10 cellular contexts compared by ENCODE assay signal in genomic region chr21:33914188-33914587, GRCh38. TPM values are rescaled to one million over a fixed set of nuclear protein-coding genes. Genes with fewer than 3 reads are reported as not detected.
DNase-seq lines count a peak whose midpoint lies in the region; ATAC-seq, FAIRE-seq and TF ChIP-seq lines count a peak whose summit lies in the region.
"Had no signal": no experiment of that assay in that cellular context is flagged by ENCODE, and none has a peak within 500 bp of the region (broad histone marks: within the 10 kb centered on the region; RNA-seq: fewer than 3 reads in every experiment).

No MANE protein-coding gene starts in this region.

- no peaks in the 10 kb centered on the region for H3K27me3 Mint-ChIP-seq in activated CD4-positive, alpha-beta T cell treated with anti-CD3 and anti-CD28 coated beads for 36 hours

- no peaks in the 10 kb centered on the region for H3K27me3 ChIP-seq in OCI-LY3 (ENCODE audit: low read depth, low read length)
- H3K27me3 ChIP-seq: esophagus muscularis mucosa had no signal

- peak overlapping the region; percentile 89 for H3K4me3 Mint-ChIP-seq in activated CD4-positive, alpha-beta T cell treated with anti-CD3 and anti-CD28 coated beads for 36 hours

- H4K20me1 ChIP-seq in OCI-LY3 (ENCODE audit: insufficient read depth, low read length), result no peaks in the 10 kb centered on the region

- ATAC-seq in activated CD4-positive, alpha-beta T cell treated with anti-CD3 and anti-CD28 coated beads for 36 hours, result no peak

- intact Hi-C loops in activated CD4-positive, alpha-beta T cell treated with anti-CD3 and anti-CD28 coated beads for 36 hours (cut with DNase I, micrococcal nuclease), result loop anchor here in 1 of 2 experiments (10.0 kb wide), 1 partner anchor 701 kb away; the partner anchor contains the start of gene RCAN1

- H3K4me3 ChIP-seq in OCI-LY3 (ENCODE audit: low read length), result peak overlapping the region; percentile 91
- peak overlapping the region; percentile 92 for H3K4me3 ChIP-seq in epithelial cell of esophagus (ENCODE audit: low read length)

- H3K9ac ChIP-seq in OCI-LY3 (ENCODE audit: low read length), result peak overlapping the region; percentile 84

- no peak overlapping the region for H2AFZ ChIP-seq in OCI-LY3 (ENCODE audit: low read depth, low read length)

- peaks cover 24% of the 10 kb centered on the region for H3K36me3 ChIP-seq in OCI-LY3 (replicated peaks; ENCODE audit: low read depth, low read length)

- POLR2A ChIA-PET in activated CD4-positive, alpha-beta T cell treated with anti-CD3 and anti-CD28 coated beads for 36 hours (lab: Charles Lee), result interaction anchor here (1.0 kb wide), 1 partner anchor 215 kb away, joined by 3 read pairs; no protein-coding TSS in a partner anchor

- FAIRE-seq in D721Med (lab: Jason Lieb, UNC), result no peak

- H3K4me1 ChIP-seq in OCI-LY3 (ENCODE audit: low read length), result peaks cover 13% of the 10 kb centered on the region

- H3K36me3 Mint-ChIP-seq in activated CD4-positive, alpha-beta T cell treated with anti-CD3 and anti-CD28 coated beads for 36 hours (ENCODE audit: low read depth), result peaks cover 35% of the 10 kb centered on the region

- DNase-seq in activated CD4-positive, alpha-beta T cell treated with anti-CD3 and anti-CD28 coated beads for 36 hours, result no peak
- DNase-seq in activated CD4-positive, alpha-beta T cell treated with anti-CD3 and anti-CD28 coated beads, Interleukin-2, amount 50 U/mL, for 1 hour, result no peak
- DNase-seq in epithelial cell of esophagus (ENCODE audit: low read depth) (peak; percentile 50), renal cortical epithelial cell (ENCODE audit: low read depth) (peak; percentile 25), D721Med (ENCODE audit: insufficient read length, low spot score) (no peak), midbrain (lab: John Stamatoyannopoulos, UW) (no peak)
- DNase-seq in NK-92 treated with Interleukin-12 subunit alpha and Interleukin-12 subunit beta, amount 100 ng/mL, for 24 hours (lab: John Stamatoyannopoulos, UW), result no peak
- DNase-seq: GOT3 had no signal

- TF ChIP-seq CTCF in OCI-LY3 (IDR thresholded peaks at IDR 0.05; ENCODE audit: low read depth, low read length) (no peak), epithelial cell of esophagus (IDR thresholded peaks at IDR 0.05; ENCODE audit: insufficient read depth, low read depth, low read length, missing control alignments) (no peak), D721Med (IDR thresholded peaks at IDR 0.05; ENCODE audit: insufficient read depth, missing control alignments) (no peak)

- CTCF ChIA-PET in activated CD4-positive, alpha-beta T cell treated with anti-CD3 and anti-CD28 coated beads for 36 hours (lab: Charles Lee), result interaction anchor here (0.6 to 2.2 kb wide), 6 partner anchors 10 to 448 kb away, joined by 3 to 8 read pairs (median 4); no protein-coding TSS in a partner anchor

- H3K9me3 Mint-ChIP-seq in activated CD4-positive, alpha-beta T cell treated with anti-CD3 and anti-CD28 coated beads for 36 hours (ENCODE audit: low read depth), result no peaks in the 10 kb centered on the region

- H3K9me3 ChIP-seq in OCI-LY3 (ENCODE audit: insufficient read depth, low read length), result no peaks in the 10 kb centered on the region
- H3K9me3 ChIP-seq: esophagus muscularis mucosa had no signal

- H3K4me1 Mint-ChIP-seq in activated CD4-positive, alpha-beta T cell treated with anti-CD3 and anti-CD28 coated beads for 36 hours, result peaks cover 35% of the 10 kb centered on the region

- peak overlapping the region; percentile 90 for H3K4me2 ChIP-seq in OCI-LY3 (ENCODE audit: low read length)

- peaks cover 29% of the 10 kb centered on the region for H3K79me2 ChIP-seq in OCI-LY3 (ENCODE audit: low read length)

- no peak overlapping the region for H3K27ac ChIP-seq in OCI-LY3 (ENCODE audit: low read length)

- H3K27ac Mint-ChIP-seq in activated CD4-positive, alpha-beta T cell treated with anti-CD3 and anti-CD28 coated beads for 36 hours, result peak overlapping the region; percentile 72

RNA-seq across cellular contexts. Expression of gene ATP5PO, which starts 1.4 kb away (rescaled TPM):
- total RNA-seq in activated CD4-positive, alpha-beta T cell treated with anti-CD3 and anti-CD28 coated beads for 36 hours, result 100 to 1,000 TPM; 177 to 238 TPM
- 155 and 208 TPM in 2 replicates for total RNA-seq in renal cortical epithelial cell

Comparison
In these comparisons a context has a peak if more than half of its experiments do, and no peak if none do; other contexts are left out.
1. DNase-seq: peak in epithelial cell of esophagus (single experiment) and renal cortical epithelial cell (single experiment); none in activated CD4-positive, alpha-beta T cell treated with anti-CD3 and anti-CD28 coated beads for 36 hours (single experiment), activated CD4-positive, alpha-beta T cell treated with anti-CD3 and anti-CD28 coated beads, Interleukin-2, amount 50 U/mL, for 1 hour (single experiment), NK-92 treated with Interleukin-12 subunit alpha and Interleukin-12 subunit beta, amount 100 ng/mL, for 24 hours (single experiment), D721Med (single experiment) and midbrain (single experiment).